10 cellular contexts compared by ENCODE assay signal in the genomic region with DNA sequence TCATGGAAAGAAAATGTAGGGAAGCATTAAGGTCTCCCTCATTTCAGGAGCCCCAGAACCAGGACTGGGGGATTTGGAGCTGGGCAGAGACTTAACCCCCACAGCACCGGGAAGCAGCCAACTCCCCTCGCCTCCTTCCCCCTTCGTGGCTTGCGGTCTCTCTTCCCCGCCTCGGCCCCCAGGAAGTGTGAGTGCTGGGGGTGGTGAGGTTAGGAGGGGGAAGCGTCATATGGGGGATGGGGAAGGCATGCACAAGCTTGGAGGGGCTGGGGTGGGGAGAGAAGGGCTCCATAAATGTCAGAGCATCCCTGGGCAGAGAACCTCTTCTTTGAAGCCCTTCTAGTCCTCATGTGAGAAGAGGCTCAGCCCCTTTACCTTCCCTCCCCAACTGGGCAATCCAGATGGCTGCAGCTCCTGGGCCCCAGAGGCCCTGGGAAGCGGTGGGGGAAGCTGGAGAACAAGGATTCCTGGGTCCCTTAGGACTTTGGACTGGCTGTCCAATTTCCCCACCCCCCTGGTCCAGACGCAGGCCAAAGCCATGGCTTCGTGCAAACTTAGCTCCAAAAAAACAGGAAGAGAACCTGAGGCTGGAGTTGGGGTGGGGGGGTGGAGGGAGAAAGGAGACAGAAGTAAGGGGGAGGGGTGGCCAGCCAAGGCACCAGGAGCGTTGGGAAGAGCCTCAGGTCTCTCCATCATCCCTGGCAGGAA. TPM values are rescaled to one million over a fixed set of nuclear protein-coding genes. Genes with fewer than 3 reads are reported as not detected.
A peak's percentile ranks its signal among the peaks of the same experiment; 100 is the strongest.
DNase-seq lines count a peak whose midpoint lies in the region; ATAC-seq and TF ChIP-seq lines count a peak whose summit lies in the region.
"Had no signal": no experiment of that assay in that cellular context is flagged by ENCODE, and none has a peak within 500 bp of the region (broad histone marks: within the 10 kb centered on the region; RNA-seq: fewer than 3 reads in every experiment).

No MANE protein-coding gene starts in this region.

- H3K4me3 ChIP-seq in mucosa of stomach (ENCODE audit: low read length): no peak overlapping the region

- no peak overlapping the region for H2AFZ ChIP-seq in H9 (ENCODE audit: low read length)

- H4K8ac ChIP-seq in H9 (replicated peaks; ENCODE audit: insufficient read length, low read depth, low read length): no peak overlapping the region

- no peak overlapping the region for H3K4me2 ChIP-seq in H9 (ENCODE audit: insufficient read depth, insufficient read length, low read length)

- no peak overlapping the region for H4K5ac ChIP-seq in H9 (ENCODE audit: insufficient read length, low read depth, low read length)

- H2BK15ac ChIP-seq in H9 (ENCODE audit: low read depth, low read length): no peak overlapping the region

- H3K9me3 ChIP-seq in H9 (ENCODE audit: control insufficient read depth, low read depth, low read length) (no peaks in the 10 kb centered on the region), mucosa of stomach (ENCODE audit: control insufficient read depth, low read length) (no peaks in the 10 kb centered on the region)
- H3K9me3 ChIP-seq: pancreas had no signal

- H3K27me3 ChIP-seq in H9 (ENCODE audit: insufficient read depth, low read length) (no peaks in the 10 kb centered on the region), mucosa of stomach (ENCODE audit: control insufficient read depth, insufficient read depth, low read length) (no peaks in the 10 kb centered on the region)
- H3K27me3 ChIP-seq: pancreas had no signal

- H2BK5ac ChIP-seq in H9 (ENCODE audit: insufficient read length, low read length): no peak overlapping the region

- H3K23me2 ChIP-seq in H9 (ENCODE audit: insufficient read length, low read depth, low read length, poor library complexity, severe bottlenecking): no peaks in the 10 kb centered on the region

- peaks cover 4 to 20% (median 5%) of the 10 kb centered on the region in 3 experiments; a peak in 5 of 7 replicates for H3K36me3 Mint-ChIP-seq in H9 (ENCODE audit: insufficient read depth in 1 of 3, low read depth in 3 of 3)
- H3K36me3 Mint-ChIP-seq in activated naive CD4-positive, alpha-beta T cell treated with anti-CD3 and anti-CD28 coated beads, Interleukin-2, amount 50 U/mL, for 72 hours: peaks cover 20 to 29% of the 10 kb centered on the region in 2 donors

- H3K4me1 Mint-ChIP-seq in H9: peaks cover 42 to 61% of the 10 kb centered on the region in 2 experiments

- DNase-seq in H9 (no peak), midbrain (lab: John Stamatoyannopoulos, UW) (no peak), RPMI8226 (no peak), NCI-H510A treated with DMSO at 0.1 percent for 48 hours (lab: John Stamatoyannopoulos, UW) (no peak), HUDEP-2 (lab: John Stamatoyannopoulos, UW; ENCODE audit: unreplicated experiment in 76 of 76) (no peak)
- DNase-seq in activated naive CD4-positive, alpha-beta T cell treated with anti-CD3 and anti-CD28 coated beads, Interleukin-2, amount 50 U/mL, for 72 hours (ENCODE audit: low spot score in 2 of 2): peak in 1 of 2 donors; percentile 67
- DNase-seq: NCI-H2107, pancreas had no signal

- no peaks in the 10 kb centered on the region for H3K27me3 Mint-ChIP-seq in H9 (ENCODE audit: low read depth)

- WGBS in H9 (ENCODE audit: extremely low coverage, insufficient read length, low lambda C conversion rate): no CpG with 5 or more reads among the region's 11 CpGs

- H3K4me1 ChIP-seq in H9 (ENCODE audit: insufficient read depth, low read length) (peaks cover 3% of the 10 kb centered on the region; the same call in 1 of the 2 replicates), mucosa of stomach (ENCODE audit: control insufficient read depth, insufficient read depth, low read length) (peaks cover 90% of the 10 kb centered on the region)

- H3K23ac ChIP-seq in H9 (ENCODE audit: insufficient read length, low read depth, low read length): no peak overlapping the region

- H2BK120ac ChIP-seq in H9 (ENCODE audit: low read depth, low read length, poor library complexity, severe bottlenecking): no peak overlapping the region

- no peak overlapping the region for H2BK20ac ChIP-seq in H9 (ENCODE audit: low read depth, low read length, poor library complexity, severe bottlenecking)

- H4K20me1 ChIP-seq in H9 (ENCODE audit: control insufficient read depth, insufficient read depth, insufficient read length): no peaks in the 10 kb centered on the region

- H3K27ac ChIP-seq in 22Rv1: peak overlapping the region; percentile 98
- no peak overlapping the region for H3K27ac ChIP-seq in H9 (ENCODE audit: insufficient read length, low read depth, low read length)

- no peak overlapping the region for H2BK12ac ChIP-seq in H9 (ENCODE audit: insufficient read length, low read depth, low read length)

- H3K79me1 ChIP-seq in H9 (ENCODE audit: insufficient read depth, low read depth, low read length, poor library complexity, severe bottlenecking): no peaks in the 10 kb centered on the region

- H3K36me3 ChIP-seq in mucosa of stomach (ENCODE audit: control insufficient read depth, insufficient read depth, low read length): peaks cover 8% of the 10 kb centered on the region

- H3T11ph ChIP-seq in H9 (ENCODE audit: low read length): no peak overlapping the region

- H3K14ac ChIP-seq in H9 (ENCODE audit: insufficient read depth, low read length): no peak overlapping the region; the same call in 1 of the 2 replicates

- ATAC-seq in activated naive CD4-positive, alpha-beta T cell treated with anti-CD3 and anti-CD28 coated beads, Interleukin-2, amount 50 U/mL, for 72 hours: no peak
- ATAC-seq: pancreas had no signal

- no peak overlapping the region for H3K56ac ChIP-seq in H9 (ENCODE audit: insufficient read length, low read depth, low read length)

- H4K91ac ChIP-seq in H9 (ENCODE audit: insufficient read length, low read depth, low read length): no peak overlapping the region

- H3K4me3 Mint-ChIP-seq in H9: no peak overlapping the region

- peak overlapping the region in 2 of 3 experiments; percentile 48 to 52; a peak in 1 of 7 replicates for H3K27ac Mint-ChIP-seq in H9
- peak overlapping the region; percentile 90 to 92 for H3K27ac Mint-ChIP-seq in activated naive CD4-positive, alpha-beta T cell treated with anti-CD3 and anti-CD28 coated beads, Interleukin-2, amount 50 U/mL, for 72 hours

- no peak overlapping the region for H2AK5ac ChIP-seq in H9 (ENCODE audit: insufficient read length, low read length)

- no peaks in the 10 kb centered on the region; a peak in 2 of 5 replicates for H3K9me3 Mint-ChIP-seq in H9
- no peaks in the 10 kb centered on the region for H3K9me3 Mint-ChIP-seq in activated naive CD4-positive, alpha-beta T cell treated with anti-CD3 and anti-CD28 coated beads, Interleukin-2, amount 50 U/mL, for 72 hours

- H3K9ac ChIP-seq in H9 (ENCODE audit: extremely low read depth, insufficient read length, low read length): no peak overlapping the region
- peak overlapping the region; percentile 69 for H3K9ac ChIP-seq in mucosa of stomach (ENCODE audit: low read length)

- TF ChIP-seq CTCF in 22Rv1 (IDR thresholded peaks at IDR 0.05): no peak
- TF ChIP-seq CTCF in H9 (conservative IDR thresholded peaks at IDR 0.05): no peak

- no peak overlapping the region for H3K18ac ChIP-seq in H9 (ENCODE audit: insufficient read length, low read depth, low read length)

- no peaks in the 10 kb centered on the region; the same call in 1 of the 2 replicates for H3K79me2 ChIP-seq in H9 (ENCODE audit: insufficient read depth, low read length)

- H3K4ac ChIP-seq in H9 (ENCODE audit: low read depth, low read length): no peak overlapping the region

RNA-seq across cellular contexts. Expression of a gene that starts 7.8 kb away (rescaled TPM):
- total RNA-seq in H9 (2021): 33.5 and 38.3 TPM in 2 replicates
- 100 to 1,000 TPM in 1 of 2 donors, 10 to 100 TPM in 1; 97.4 to 184 TPM for total RNA-seq in activated naive CD4-positive, alpha-beta T cell treated with anti-CD3 and anti-CD28 coated beads, Interleukin-2, amount 50 U/mL, for 72 hours

RNA-seq across cellular contexts. Expression of a gene that starts 17.0 kb away (rescaled TPM):
- total RNA-seq in H9 (2021): 1.4 and 2.8 TPM in 2 replicates
- total RNA-seq in activated naive CD4-positive, alpha-beta T cell treated with anti-CD3 and anti-CD28 coated beads, Interleukin-2, amount 50 U/mL, for 72 hours: under 1 TPM; 0.66 to 0.68 TPM

RNA-seq across cellular contexts. Expression of a gene that starts 23.2 kb away (rescaled TPM):
- 0.35 and 0.44 TPM in 2 replicates for total RNA-seq in H9 (2021)
- total RNA-seq in activated naive CD4-positive, alpha-beta T cell treated with anti-CD3 and anti-CD28 coated beads, Interleukin-2, amount 50 U/mL, for 72 hours: 1 to 10 TPM; 1.5 to 1.8 TPM

RNA-seq across cellular contexts. Expression of a gene that starts 23.3 kb away (rescaled TPM):
- total RNA-seq in H9 (2021): not detected in 2 replicates
- total RNA-seq in activated naive CD4-positive, alpha-beta T cell treated with anti-CD3 and anti-CD28 coated beads, Interleukin-2, amount 50 U/mL, for 72 hours: under 1 TPM in 1 of 2 donors, not detected in 1; 0.34 TPM

RNA-seq across cellular contexts. Expression of a gene that starts 27.2 kb away (rescaled TPM):
- total RNA-seq in H9 (2021): 97.0 and 102 TPM in 2 replicates
- total RNA-seq in activated naive CD4-positive, alpha-beta T cell treated with anti-CD3 and anti-CD28 coated beads, Interleukin-2, amount 50 U/mL, for 72 hours: 10 to 100 TPM; 40.8 to 41.9 TPM
